1 cellular context compared by ENCODE assay signal in the genomic region with DNA sequence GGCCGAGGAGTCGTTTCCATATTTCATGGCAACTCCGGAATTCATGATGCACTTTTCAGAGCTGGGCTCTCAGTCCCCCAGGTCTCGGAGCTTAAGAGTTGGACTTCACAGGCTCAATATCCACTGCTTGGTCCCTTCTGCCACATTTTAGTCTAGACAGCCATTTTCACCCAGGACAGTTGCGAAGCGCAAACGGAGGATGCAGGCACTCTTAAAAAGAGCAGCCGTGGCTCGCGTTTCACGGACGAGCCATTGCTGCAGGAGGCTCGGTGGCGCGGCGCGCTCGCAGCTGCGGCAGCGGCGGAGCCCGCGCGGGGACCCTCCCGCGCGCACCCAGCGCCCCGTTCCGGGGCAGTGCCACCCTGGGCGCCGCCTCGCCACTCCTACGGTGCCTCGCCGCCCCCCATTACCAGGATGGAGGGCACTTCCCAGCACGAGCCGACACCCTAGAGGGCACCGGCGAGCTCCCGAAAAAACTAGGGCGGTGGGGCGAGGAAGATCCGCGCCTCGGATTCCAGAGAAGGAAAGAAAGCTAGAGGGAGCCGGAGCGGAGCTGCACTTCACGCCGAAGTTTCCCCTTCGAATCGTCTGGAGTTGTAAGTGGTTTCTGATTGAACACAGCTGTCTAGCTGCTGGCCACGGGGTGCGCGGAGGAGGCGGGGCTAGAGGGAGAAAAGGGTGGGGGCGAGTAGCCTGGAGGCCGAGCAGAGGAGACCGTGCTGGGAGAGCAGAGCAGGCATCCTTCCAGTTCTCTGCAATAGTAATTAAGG.
TF ChIP-seq lines count a peak whose summit lies in the region.

No MANE protein-coding gene starts in this region.

TF ChIP-seq in K562, 482 proteins besides CTCF, POLR2A, EP300 and RAD21 (continued from another document):
- TF ChIP-seq ZNF695 (CRISPR knock-in tag; IDR thresholded peaks at IDR 0.05) = no peak
